In genomic region chr22:47994045-47994444, GRCh38 we compare ENCODE assay signal across 22 cellular contexts.
"Had no signal": no experiment of that assay in that cellular context is flagged by ENCODE, and none has a peak within 500 bp of the region (broad histone marks: within the 10 kb centered on the region; RNA-seq: fewer than 3 reads in every experiment).

No MANE protein-coding gene starts in this region.

- H3K4me1 Mint-ChIP-seq: immature natural killer cell; naive thymus-derived CD4-positive, alpha-beta T cell had no signal

- H2AFZ ChIP-seq: hepatocyte had no signal

- H3K79me2 ChIP-seq: hepatocyte had no signal

- H3K27me3 ChIP-seq: colonic mucosa, foreskin keratinocyte, hepatocyte had no signal

- H3K4me3 ChIP-seq: colonic mucosa, esophagus muscularis mucosa, gastroesophageal sphincter, heart left ventricle, hepatocyte, left ventricle myocardium inferior, lower lobe of right lung had no signal

- DNase-seq: colonic mucosa; cortex of kidney; effector CD8-positive, alpha-beta T cell; effector memory CD8-positive, alpha-beta T cell; foreskin keratinocyte; heart left ventricle; hypothalamus; immature natural killer cell; islet precursor cell; kidney; kidney glomerular epithelial cell; left colon; left ventricle myocardium inferior; lower lobe of right lung; mesenchymal stem cell; midbrain; naive thymus-derived CD4-positive, alpha-beta T cell had no signal

- H3K36me3 Mint-ChIP-seq: naive thymus-derived CD4-positive, alpha-beta T cell had no signal

- H3K27me3 Mint-ChIP-seq: dendritic cell treated with granulocyte-macrophage colony-stimulating factor and Interleukin-4, amounts not matched to agents 40 ng/mL and 50 ng/mL, for 4 days had no signal

- H3K9me3 ChIP-seq: colonic mucosa had no signal

- H3K4me3 Mint-ChIP-seq: dendritic cell treated with granulocyte-macrophage colony-stimulating factor and Interleukin-4, amounts not matched to agents 40 ng/mL and 50 ng/mL, for 4 days; effector memory CD8-positive, alpha-beta T cell; immature natural killer cell; naive thymus-derived CD4-positive, alpha-beta T cell had no signal

- H3K9me3 Mint-ChIP-seq: dendritic cell treated with granulocyte-macrophage colony-stimulating factor and Interleukin-4, amounts not matched to agents 40 ng/mL and 50 ng/mL, for 4 days; effector memory CD8-positive, alpha-beta T cell had no signal

- H3K27ac Mint-ChIP-seq: dendritic cell treated with granulocyte-macrophage colony-stimulating factor and Interleukin-4, amounts not matched to agents 40 ng/mL and 50 ng/mL, for 4 days; effector memory CD8-positive, alpha-beta T cell; immature natural killer cell; naive thymus-derived CD4-positive, alpha-beta T cell had no signal

- ATAC-seq: effector memory CD8-positive, alpha-beta T cell; foreskin keratinocyte; gastroesophageal sphincter; heart left ventricle; left colon; left lobe of liver; lower lobe of right lung; naive thymus-derived CD4-positive, alpha-beta T cell had no signal

- H3K27ac ChIP-seq: colonic mucosa, esophagus muscularis mucosa, foreskin keratinocyte, gastroesophageal sphincter, heart left ventricle, hepatocyte, left ventricle myocardium inferior, lower lobe of right lung had no signal

- H3K4me1 ChIP-seq: colonic mucosa, esophagus muscularis mucosa, foreskin keratinocyte, gastroesophageal sphincter, heart left ventricle, left ventricle myocardium inferior, lower lobe of right lung had no signal

- H3K4me2 ChIP-seq: hepatocyte had no signal

- H3K36me3 ChIP-seq: colonic mucosa, esophagus muscularis mucosa, gastroesophageal sphincter, heart left ventricle, left ventricle myocardium inferior, lower lobe of right lung had no signal
